ENCODE assay signal across 8 cellular contexts in genomic region chr2:165016772-165017411, GRCh38.
DNase-seq lines count a peak whose midpoint lies in the region; ATAC-seq and TF ChIP-seq lines count a peak whose summit lies in the region.

No MANE protein-coding gene starts in this region.

- H3K9me3 ChIP-seq in Loucy (ENCODE audit: insufficient read depth, low read depth, low read length): no peaks in the 10 kb centered on the region
- no peaks in the 10 kb centered on the region for H3K9me3 ChIP-seq in SU-DHL-6 (ENCODE audit: insufficient read depth, low read length)

- H3K9me3 Mint-ChIP-seq in natural killer cell (peaks cover 0 to 3% of the 10 kb centered on the region in 2 donors), progenitor cell of endocrine pancreas (ENCODE audit: low read depth) (no peaks in the 10 kb centered on the region)
- H3K9me3 Mint-ChIP-seq in natural killer cell treated with Interleukin-12 subunit alpha and Interleukin-12 subunit beta and Interleukin-15 and Interleukin-18, amount 100 ng/mL, for 72 hours: no peaks in the 10 kb centered on the region

- no peak overlapping the region for H3K4me3 Mint-ChIP-seq in natural killer cell
- H3K4me3 Mint-ChIP-seq in natural killer cell treated with Interleukin-12 subunit alpha and Interleukin-12 subunit beta and Interleukin-15 and Interleukin-18, amount 100 ng/mL, for 72 hours: no peak overlapping the region
- no peak overlapping the region for H3K4me3 Mint-ChIP-seq in progenitor cell of endocrine pancreas (ENCODE audit: low read depth)

- peak; percentile 50 to 78 (median 60) for ATAC-seq in natural killer cell
- ATAC-seq in natural killer cell treated with Interleukin-12 subunit alpha and Interleukin-12 subunit beta and Interleukin-15 and Interleukin-18, amount 100 ng/mL, for 72 hours: no peak

- H2AFZ ChIP-seq in Loucy (ENCODE audit: low read length): peak overlapping the region; percentile 71
- no peak overlapping the region for H2AFZ ChIP-seq in SU-DHL-6 (ENCODE audit: low read depth, low read length, severe bottlenecking)

- TF ChIP-seq CTCF in natural killer cell (IDR thresholded peaks at IDR 0.05) (no peak), Loucy (conservative IDR thresholded peaks at IDR 0.05; ENCODE audit: low read length) (peak; percentile 89), SU-DHL-6 (IDR thresholded peaks at IDR 0.05; ENCODE audit: insufficient read depth, low read length, poor library complexity, severe bottlenecking) (peak; percentile 65), foreskin fibroblast (IDR thresholded peaks at IDR 0.05; ENCODE audit: low read depth, low read length) (peak; percentile 60), progenitor cell of endocrine pancreas (IDR thresholded peaks at IDR 0.05; ENCODE audit: unreplicated experiment) (peak; percentile 72)

- H3K27me3 ChIP-seq in Loucy (ENCODE audit: insufficient read depth, low read length, poor library complexity, severe bottlenecking): no peaks in the 10 kb centered on the region
- H3K27me3 ChIP-seq in SU-DHL-6 (ENCODE audit: low read length): no peaks in the 10 kb centered on the region

- POLR2A ChIA-PET in HEK293T (lab: Yijun Ruan, JAX): no interaction called here

- H3K9ac ChIP-seq in Loucy (ENCODE audit: low read depth, low read length, poor library complexity, severe bottlenecking): no peak overlapping the region
- H3K9ac ChIP-seq in SU-DHL-6 (ENCODE audit: low read length): no peak overlapping the region

- no peaks in the 10 kb centered on the region for H3K9me2 ChIP-seq in Loucy (replicated peaks; ENCODE audit: low read depth, low read length)
- H3K9me2 ChIP-seq in SU-DHL-6 (replicated peaks; ENCODE audit: insufficient read depth, low read length): no peaks in the 10 kb centered on the region

- peaks cover 16% of the 10 kb centered on the region for H3K4me1 ChIP-seq in Loucy (ENCODE audit: insufficient read depth, low read length, poor library complexity, severe bottlenecking)

- H3K27ac Mint-ChIP-seq in natural killer cell (no peak overlapping the region), progenitor cell of endocrine pancreas (no peak overlapping the region)
- no peak overlapping the region for H3K27ac Mint-ChIP-seq in natural killer cell treated with Interleukin-12 subunit alpha and Interleukin-12 subunit beta and Interleukin-15 and Interleukin-18, amount 100 ng/mL, for 72 hours

- H3K79me2 ChIP-seq in Loucy (ENCODE audit: insufficient read depth, low read length) (no peaks in the 10 kb centered on the region), SU-DHL-6 (ENCODE audit: insufficient read depth, low read length) (no peaks in the 10 kb centered on the region)

- CTCF ChIA-PET in HEK293T (lab: Yijun Ruan, JAX): interaction anchor here (0.5 to 3.7 kb wide), 15 partner anchors 10 to 676 kb away, joined by 3 to 59 read pairs (median 3); partner anchors contain the start of genes SCN2A and SCN3A

- H3K36me3 Mint-ChIP-seq in natural killer cell: no peaks in the 10 kb centered on the region
- H3K36me3 Mint-ChIP-seq in natural killer cell treated with Interleukin-12 subunit alpha and Interleukin-12 subunit beta and Interleukin-15 and Interleukin-18, amount 100 ng/mL, for 72 hours: no peaks in the 10 kb centered on the region
- no peaks in the 10 kb centered on the region for H3K36me3 Mint-ChIP-seq in progenitor cell of endocrine pancreas (ENCODE audit: insufficient read depth)

- H3K4me3 ChIP-seq in Loucy (ENCODE audit: low read length, poor library complexity, severe bottlenecking) (peak overlapping the region; percentile 37), SU-DHL-6 (ENCODE audit: insufficient read depth, low read length, poor library complexity, severe bottlenecking) (no peak overlapping the region), foreskin fibroblast (ENCODE audit: low read depth in 1 of 2, low read length in 2 of 2) (no peak overlapping the region)

- DNase-seq in natural killer cell (no peak), HEK293T (ENCODE audit: extremely low spot score) (peak; percentile 59), foreskin fibroblast (peak; percentile 52 to 84), progenitor cell of endocrine pancreas (ENCODE audit: low spot score, unreplicated experiment) (no peak), T1000 (lab: John Stamatoyannopoulos, UW) (no peak)
- no peak for DNase-seq in natural killer cell treated with Interleukin-12 subunit alpha and Interleukin-12 subunit beta and Interleukin-15 and Interleukin-18, amount 100 ng/mL, for 72 hours (ENCODE audit: low spot score)

- H3K27me3 Mint-ChIP-seq in natural killer cell (ENCODE audit: low read depth in 2 of 2) (peaks cover 0 to 10% of the 10 kb centered on the region in 2 donors), progenitor cell of endocrine pancreas (no peaks in the 10 kb centered on the region)
- H3K27me3 Mint-ChIP-seq in natural killer cell treated with Interleukin-12 subunit alpha and Interleukin-12 subunit beta and Interleukin-15 and Interleukin-18, amount 100 ng/mL, for 72 hours: peaks cover 0 to 17% of the 10 kb centered on the region in 2 donors

- H3K4me2 ChIP-seq in Loucy (ENCODE audit: low read depth, low read length, poor library complexity, severe bottlenecking): peak overlapping the region; percentile 54
- H3K4me2 ChIP-seq in SU-DHL-6 (ENCODE audit: low read depth, low read length, poor library complexity, severe bottlenecking): no peak overlapping the region

- no peaks in the 10 kb centered on the region for H3F3A ChIP-seq in Loucy (ENCODE audit: low read depth)
- H3F3A ChIP-seq in SU-DHL-6 (ENCODE audit: insufficient read depth): no peaks in the 10 kb centered on the region

- H3K4me1 Mint-ChIP-seq in natural killer cell: peaks cover 0 to 5% of the 10 kb centered on the region in 2 donors
- H3K4me1 Mint-ChIP-seq in natural killer cell treated with Interleukin-12 subunit alpha and Interleukin-12 subunit beta and Interleukin-15 and Interleukin-18, amount 100 ng/mL, for 72 hours (ENCODE audit: low read depth in 2 of 2): no peaks in the 10 kb centered on the region
- H3K4me1 Mint-ChIP-seq in progenitor cell of endocrine pancreas (ENCODE audit: low read depth): peaks cover 8% of the 10 kb centered on the region

- H4K20me1 ChIP-seq in Loucy (ENCODE audit: insufficient read depth, low read length, poor library complexity, severe bottlenecking) (no peaks in the 10 kb centered on the region), SU-DHL-6 (ENCODE audit: low read depth, low read length) (no peaks in the 10 kb centered on the region)

- no peak overlapping the region for H3K27ac ChIP-seq in SU-DHL-6 (ENCODE audit: low read depth, low read length)

- H3K36me3 ChIP-seq in Loucy (ENCODE audit: insufficient read depth, low read length) (no peaks in the 10 kb centered on the region), SU-DHL-6 (ENCODE audit: low read length) (no peaks in the 10 kb centered on the region)

- intact Hi-C loops in natural killer cell (cut with micrococcal nuclease): loop anchor here (5.0 kb wide), 1 partner anchor 275 kb away; no protein-coding TSS in a partner anchor

TF ChIP-seq in HEK293T, 16 proteins besides CTCF, POLR2A, EP300 and RAD21:
- TF ChIP-seq PKNOX1 (IDR thresholded peaks at IDR 0.05) (no peak), L3MBTL2 (conservative IDR thresholded peaks at IDR 0.05) (peak; percentile 12; the same call in 1 of the 2 replicates)

Comparison
In these comparisons a context has a peak if more than half of its experiments do, and no peak if none do; other contexts are left out.
1. ATAC-seq: peak in natural killer cell (3 of 3); none in natural killer cell treated with Interleukin-12 subunit alpha and Interleukin-12 subunit beta and Interleukin-15 and Interleukin-18, amount 100 ng/mL, for 72 hours (0 of 2).
2. DNase-seq: peak in HEK293T (single experiment) and foreskin fibroblast (2 of 2); none in natural killer cell (single experiment), natural killer cell treated with Interleukin-12 subunit alpha and Interleukin-12 subunit beta and Interleukin-15 and Interleukin-18, amount 100 ng/mL, for 72 hours (single experiment), progenitor cell of endocrine pancreas (single experiment) and T1000 (single experiment).